ENCODE assay signal across 25 cellular contexts in the genomic region with DNA sequence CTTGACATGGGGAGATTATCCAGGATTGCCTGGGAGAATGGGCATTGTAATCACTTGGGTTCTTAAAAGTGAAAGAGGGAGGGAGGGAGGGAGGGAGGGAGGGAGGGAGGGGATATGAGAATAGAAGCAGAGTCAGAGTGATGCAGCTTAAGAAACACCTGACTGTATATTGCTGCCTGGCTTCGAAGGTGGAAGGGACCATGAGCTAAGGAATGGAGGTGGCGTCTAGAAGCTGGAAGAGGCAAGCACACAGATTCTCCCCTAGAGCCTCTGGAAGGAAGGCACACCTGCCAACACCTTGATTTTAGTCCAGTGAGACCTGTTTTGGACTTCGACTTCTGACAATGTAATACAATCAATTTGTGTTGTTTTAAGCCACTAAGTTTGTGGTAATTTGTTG.
"Had no signal": no experiment of that assay in that cellular context is flagged by ENCODE, and none has a peak within 500 bp of the region (broad histone marks: within the 10 kb centered on the region; RNA-seq: fewer than 3 reads in every experiment).

No MANE protein-coding gene starts in this region.

- H3K9me3 ChIP-seq: colonic mucosa, esophagus squamous epithelium, gastrocnemius medialis, heart right ventricle, left lung, lower lobe of right lung, mucosa of descending colon had no signal

- H3K27me3 ChIP-seq: colonic mucosa, esophagus squamous epithelium, gastrocnemius medialis, heart right ventricle, left lung had no signal

- H3K27ac ChIP-seq: colonic mucosa, epithelial cell of prostate, esophagus squamous epithelium, gastrocnemius medialis, heart right ventricle, left lung, lower lobe of right lung had no signal

- H3K36me3 ChIP-seq: colonic mucosa, esophagus squamous epithelium, gastrocnemius medialis, heart right ventricle, left lung, lower lobe of right lung had no signal

- FAIRE-seq: endometrium, islet of Langerhans had no signal

- DNase-seq: colonic mucosa; cortex of kidney; effector CD8-positive, alpha-beta T cell; effector memory CD8-positive, alpha-beta T cell; endodermal cell; erythroblast; esophagus squamous epithelium; foreskin fibroblast; foreskin melanocyte; gastrocnemius medialis; glutamatergic neuron; head of caudate nucleus; heart right ventricle; hippocampal formation; left cardiac atrium; left lung; left ventricle myocardium superior; lower lobe of right lung; mesenchymal stem cell; mucosa of descending colon; naive B cell had no signal

- H3K4me1 ChIP-seq: colonic mucosa, esophagus squamous epithelium, gastrocnemius medialis, heart right ventricle, left lung, lower lobe of right lung had no signal

- H3K4me3 ChIP-seq: colonic mucosa, esophagus squamous epithelium, gastrocnemius medialis, heart right ventricle, left lung, lower lobe of right lung, mucosa of descending colon had no signal

- ATAC-seq: effector memory CD8-positive, alpha-beta T cell; esophagus mucosa; gastrocnemius medialis; heart right ventricle; left cardiac atrium; left lung; left ventricle myocardium superior; lower lobe of right lung; mucosa of descending colon had no signal
